Comparison of ENCODE assay signal across 10 cellular contexts in the genomic region with DNA sequence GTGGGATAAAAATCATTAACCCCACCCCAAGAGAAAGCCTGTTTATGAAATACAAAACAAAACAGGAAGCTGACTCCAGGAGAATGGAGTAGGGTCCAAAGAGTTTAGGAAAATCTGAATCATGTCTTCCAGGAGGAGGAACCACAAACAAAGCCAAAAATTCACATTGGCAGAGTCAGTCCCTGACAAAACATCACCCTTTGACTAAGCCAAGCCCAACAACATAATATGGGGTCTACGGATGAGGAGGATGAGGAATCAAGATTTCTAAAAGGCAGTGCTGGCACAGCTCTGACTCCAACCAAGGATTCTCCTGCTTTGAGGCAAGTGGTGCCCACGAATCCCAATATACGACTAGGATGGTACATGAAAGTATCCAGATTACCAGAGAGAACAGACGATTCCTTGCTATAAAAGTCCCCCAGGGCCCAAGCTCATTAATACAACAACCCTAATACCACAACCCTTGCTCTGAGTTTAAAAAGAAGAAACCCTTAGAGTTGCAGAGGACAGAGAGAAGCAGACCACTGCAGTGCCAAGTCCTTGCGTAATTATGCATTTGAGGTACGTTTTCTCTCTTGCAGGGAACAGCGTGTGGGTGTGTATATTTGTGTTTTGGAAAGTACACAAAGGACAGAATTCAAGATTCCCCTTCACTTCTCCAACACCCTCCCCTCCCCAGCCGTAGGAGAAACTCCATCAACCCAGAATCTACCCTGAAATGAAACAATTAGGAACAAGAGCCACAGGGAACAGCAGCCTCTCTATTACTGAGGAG. TPM values are rescaled to one million over a fixed set of nuclear protein-coding genes. Genes with fewer than 3 reads are reported as not detected.
DNase-seq lines count a peak whose midpoint lies in the region; FAIRE-seq and TF ChIP-seq lines count a peak whose summit lies in the region.
"Had no signal": no experiment of that assay in that cellular context is flagged by ENCODE, and none has a peak within 500 bp of the region (broad histone marks: within the 10 kb centered on the region; RNA-seq: fewer than 3 reads in every experiment).

No MANE protein-coding gene starts in this region.

- H3K79me2 ChIP-seq in KMS-11 (ENCODE audit: insufficient read depth, low read depth), result peaks cover 71% of the 10 kb centered on the region

- WGBS in small intestine, 3 donors, result 75 to 81% (median 80%) methylated on average over 8 of the region's 8 CpGs

- H3K4me2 ChIP-seq in KMS-11, result peak overlapping the region; percentile 29

- no peak overlapping the region for H3K4me3 ChIP-seq in KMS-11 (IDR thresholded peaks at IDR 0.05; ENCODE audit: insufficient read depth, low read depth, low read length)
- no peak overlapping the region for H3K4me3 ChIP-seq in cardiac fibroblast (replicated peaks in 1 of 2; ENCODE audit: low read depth in 2 of 2, low read length in 2 of 2)
- no peak overlapping the region for H3K4me3 ChIP-seq in small intestine (ENCODE audit: low read depth in 1 of 2, low read length in 2 of 2)

- peak; percentile 86 to 94 for DNase-seq in cardiac fibroblast (ENCODE audit: low read depth in 2 of 2)
- peak; percentile 69 for DNase-seq in iris pigment epithelial cell (ENCODE audit: low read depth)
- DNase-seq in small intestine, result no peak
- DNase-seq in erythroblast (lab: John Stamatoyannopoulos, UW), result no peak
- no peak for DNase-seq in NCI-H69 (lab: John Stamatoyannopoulos, UW)
- no peak for DNase-seq in NOMO-1 (lab: John Stamatoyannopoulos, UW; ENCODE audit: unreplicated experiment in 2 of 2)
- no peak for DNase-seq in glutamatergic neuron
- DNase-seq: DMS53, NCI-H524 treated with DMSO at 0.1 percent for 48 hours had no signal

- no peak overlapping the region for H3K27ac Mint-ChIP-seq in glutamatergic neuron (ENCODE audit: unreplicated experiment)

- no peaks in the 10 kb centered on the region for H4K20me1 ChIP-seq in KMS-11 (ENCODE audit: insufficient read depth)

- H3K4me1 ChIP-seq in KMS-11 (ENCODE audit: low read depth, poor library complexity, severe bottlenecking) (peaks cover 99% of the 10 kb centered on the region), small intestine (ENCODE audit: control insufficient read depth in 2 of 2, insufficient read depth in 1 of 2, low read depth in 1 of 2, low read length in 1 of 2) (peaks cover 16 to 26% of the 10 kb centered on the region in 2 donors)

- no peak overlapping the region for H2AFZ ChIP-seq in KMS-11 (ENCODE audit: low read depth)

- H3K9ac ChIP-seq in KMS-11, result no peak overlapping the region

- H3K4me1 Mint-ChIP-seq in glutamatergic neuron (ENCODE audit: low read depth, unreplicated experiment), result peaks cover 16% of the 10 kb centered on the region

- H3K27me3 ChIP-seq in KMS-11 (ENCODE audit: insufficient read depth, low read depth) (no peaks in the 10 kb centered on the region), small intestine (ENCODE audit: control insufficient read depth in 2 of 2, insufficient read depth in 2 of 2, low read length in 2 of 2) (no peaks in the 10 kb centered on the region)

- TF ChIP-seq CTCF in KMS-11 (conservative IDR thresholded peaks at IDR 0.05; ENCODE audit: low read depth, low read length), result no peak
- TF ChIP-seq CTCF in cardiac fibroblast (IDR thresholded peaks at IDR 0.05; ENCODE audit: low read depth, low read length), result no peak
- TF ChIP-seq CTCF in glutamatergic neuron (IDR thresholded peaks at IDR 0.05; ENCODE audit: partially characterized antibody, unreplicated experiment), result no peak

- H3K4me3 Mint-ChIP-seq in glutamatergic neuron (ENCODE audit: unreplicated experiment), result no peak overlapping the region

- H3K27me3 Mint-ChIP-seq in glutamatergic neuron (ENCODE audit: unreplicated experiment), result peaks cover 1% of the 10 kb centered on the region

- no peaks in the 10 kb centered on the region for H3K36me3 ChIP-seq in KMS-11 (ENCODE audit: insufficient read depth)
- peaks cover 2 to 3% of the 10 kb centered on the region in 2 donors for H3K36me3 ChIP-seq in small intestine (ENCODE audit: control insufficient read depth in 2 of 2, insufficient read depth in 2 of 2, low read length in 2 of 2)

- H3K27ac ChIP-seq in KMS-11 (no peak overlapping the region), small intestine (ENCODE audit: low read depth in 1 of 2, low read length in 1 of 2) (peak overlapping the region; percentile 13 to 81)

- FAIRE-seq in small intestine (lab: Jason Lieb, UNC), result no peak

- no peaks in the 10 kb centered on the region for H3K9me3 ChIP-seq in small intestine (ENCODE audit: control insufficient read depth, low read depth)

- H3K9me3 Mint-ChIP-seq in glutamatergic neuron (ENCODE audit: unreplicated experiment), result peaks cover 2% of the 10 kb centered on the region

- no peak for TF ChIP-seq POLR2A in erythroblast (IDR thresholded peaks at IDR 0.05; ENCODE audit: low read length)

- H3K36me3 Mint-ChIP-seq in glutamatergic neuron (ENCODE audit: unreplicated experiment), result no peaks in the 10 kb centered on the region

RNA-seq across cellular contexts. Expression of a gene that starts 23.5 kb away (rescaled TPM):
- polyA plus RNA-seq in small intestine, result 100 to 1,000 TPM in 2 of 3 donors, 10 to 100 TPM in 1; 76.6 to 138 (median 118) TPM
- total RNA-seq in glutamatergic neuron (ENCODE audit: unreplicated experiment), result 51.4 TPM

Comparison
In these comparisons a context has a peak if more than half of its experiments do, and no peak if none do; other contexts are left out.
1. DNase-seq: peak in cardiac fibroblast (2 of 2) and iris pigment epithelial cell (single experiment); none in small intestine (single experiment), erythroblast (0 of 2), NCI-H69 (single experiment), NOMO-1 (0 of 2) and glutamatergic neuron (single experiment).